12 cellular contexts compared by ENCODE assay signal in the genomic region with DNA sequence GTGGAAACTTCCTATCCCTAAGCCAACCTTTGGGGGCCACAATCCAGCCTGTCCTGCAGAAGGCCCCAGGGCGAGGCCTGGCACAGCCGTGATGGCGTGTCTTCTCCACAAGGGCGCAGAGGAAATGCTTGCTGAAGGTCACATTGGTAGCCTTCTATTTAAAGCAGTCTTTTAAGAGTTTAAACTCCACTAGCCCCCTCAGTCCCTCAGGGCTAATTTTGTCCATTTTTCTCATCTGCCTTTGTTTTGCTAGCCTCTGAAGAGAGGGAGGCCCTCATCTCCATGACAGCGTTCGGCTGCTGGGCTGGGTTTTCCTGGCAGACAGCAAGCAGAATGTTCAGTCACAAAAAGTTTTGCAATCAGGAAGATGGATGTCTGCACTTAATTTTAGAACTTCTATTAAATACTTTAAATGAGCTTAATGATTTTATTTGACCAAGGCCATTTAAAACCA. TPM values are rescaled to one million over a fixed set of nuclear protein-coding genes. Genes with fewer than 3 reads are reported as not detected.
DNase-seq lines count a peak whose midpoint lies in the region; ATAC-seq and TF ChIP-seq lines count a peak whose summit lies in the region.
"Had no signal": no experiment of that assay in that cellular context is flagged by ENCODE, and none has a peak within 500 bp of the region (broad histone marks: within the 10 kb centered on the region; RNA-seq: fewer than 3 reads in every experiment).

No MANE protein-coding gene starts in this region.

- peaks cover 6% of the 10 kb centered on the region for H3K4me1 ChIP-seq in body of pancreas
- peaks cover 71% of the 10 kb centered on the region for H3K4me1 ChIP-seq in psoas muscle

- TF ChIP-seq POLR2A in body of pancreas (IDR thresholded peaks at IDR 0.05) = no peak

- DNase-seq in BJ (ENCODE audit: low read depth) = peak; percentile 96
- DNase-seq in body of pancreas = peak in 3 of 4 donors; percentile 14 to 32 (median 25)
- peak; percentile 26 for DNase-seq in hepatic stellate cell (ENCODE audit: low spot score)
- peak; percentile 62 to 85 for DNase-seq in psoas muscle
- DNase-seq in SHP77 treated with DMSO at 0.1 percent for 48 hours (lab: John Stamatoyannopoulos, UW) = no peak
- no peak for DNase-seq in effector CD4-positive, alpha-beta T cell
- no peak for DNase-seq in NOMO-1 treated with DMSO at 0.1 percent for 48 hours (lab: John Stamatoyannopoulos, UW; ENCODE audit: unreplicated experiment)
- DNase-seq: CD8-positive, alpha-beta memory T cell; naive B cell; NCI-H2081 treated with DMSO at 0.1 percent for 48 hours; stimulated activated naive CD8-positive, alpha-beta T cell treated with anti-CD3 and anti-CD28 coated beads, Interleukin-15, amount 100 ng/mL, for 72 hours had no signal

- H3K4me3 ChIP-seq in BJ (ENCODE audit: low read depth, low read length) (no peak overlapping the region), body of pancreas (no peak overlapping the region), psoas muscle (peak overlapping the region; percentile 13)

- H3K36me3 ChIP-seq in BJ (ENCODE audit: control insufficient read depth, insufficient read depth, low read length) (no peaks in the 10 kb centered on the region), body of pancreas (replicated peaks in 1 of 2; ENCODE audit: insufficient read depth in 1 of 2, low read depth in 2 of 2) (no peaks in the 10 kb centered on the region), psoas muscle (ENCODE audit: insufficient read depth in 1 of 2, low read depth in 1 of 2) (no peaks in the 10 kb centered on the region)

- H3K9me3 ChIP-seq in body of pancreas (no peaks in the 10 kb centered on the region), psoas muscle (no peaks in the 10 kb centered on the region)

- POLR2A ChIA-PET in BJ (lab: Charles Lee) = interaction anchor here (0.9 to 1.1 kb wide), 2 partner anchors 31 to 422 kb away, joined by 3 read pairs; no protein-coding TSS in a partner anchor

- ATAC-seq in body of pancreas (peak; percentile 59), psoas muscle (peak; percentile 26 to 76 (median 67)), HG03469 (IDR thresholded peaks at IDR 0.05; ENCODE audit: unreplicated experiment) (no peak)
- ATAC-seq: stimulated activated naive CD8-positive, alpha-beta T cell treated with anti-CD3 and anti-CD28 coated beads, Interleukin-15, amount 100 ng/mL, for 72 hours had no signal

- intact Hi-C loops in body of pancreas (cut with DNase I) = no loop called here
- intact Hi-C loops in psoas muscle (cut with DNase I) = loop anchor here (5.0 kb wide), 2 partner anchors 38 to 43 kb away; no protein-coding TSS in a partner anchor

- peak; percentile 58 for TF ChIP-seq CTCF in BJ (IDR thresholded peaks at IDR 0.05; ENCODE audit: insufficient read depth, low read depth, low read length)
- TF ChIP-seq CTCF in body of pancreas (IDR thresholded peaks at IDR 0.05) = no peak
- TF ChIP-seq CTCF in psoas muscle (IDR thresholded peaks at IDR 0.05) = peak; percentile 37

- no peaks in the 10 kb centered on the region for H3K27me3 ChIP-seq in BJ (ENCODE audit: control insufficient read depth, insufficient read depth, low read length)
- H3K27me3 ChIP-seq in body of pancreas = no peaks in the 10 kb centered on the region
- H3K27me3 ChIP-seq in psoas muscle (ENCODE audit: insufficient read depth in 3 of 3, low read length in 2 of 3) = no peaks in the 10 kb centered on the region

- H3K27ac ChIP-seq in body of pancreas = peak overlapping the region in 3 of 4 donors; percentile 10 to 39 (median 30)
- H3K27ac ChIP-seq in psoas muscle = peak overlapping the region; percentile 77

- 72 to 73% methylated on average over 6 of the region's 6 CpGs for WGBS in body of pancreas, 2 donors
- 23 to 37% (median 33%) methylated on average over 6 of the region's 6 CpGs for WGBS in psoas muscle, 3 donors

- CTCF ChIA-PET in BJ (lab: Yijun Ruan, JAX) = interaction anchor here (0.8 to 3.9 kb wide), 7 partner anchors 8 to 432 kb away, joined by 3 to 23 read pairs (median 3); no protein-coding TSS in a partner anchor

RNA-seq across cellular contexts. Expression of a gene that starts 40.8 kb away (rescaled TPM):
- 7.8 and 10.1 TPM in 2 replicates for polyA plus RNA-seq in BJ (2011; rRNA removed)
- 13.2 and 19.9 TPM in 2 replicates for polyA minus RNA-seq in BJ (2011; rRNA and poly(A)+ RNA removed)
- 1 to 10 TPM; 1.8 to 3.0 TPM for total RNA-seq in body of pancreas
- 1 to 10 TPM; 1.3 to 5.4 (median 1.9) TPM for total RNA-seq in psoas muscle
- 1 to 10 TPM; 1.1 to 2.0 (median 1.9) TPM for polyA plus RNA-seq in psoas muscle
- total RNA-seq: CD8-positive, alpha-beta memory T cell had no signal
- polyA plus RNA-seq: CD8-positive, alpha-beta memory T cell had no signal

Comparison
In these comparisons a context has a peak if more than half of its experiments do, and no peak if none do; other contexts are left out.
1. DNase-seq: peak in BJ (single experiment), body of pancreas (3 of 4), hepatic stellate cell (single experiment) and psoas muscle (2 of 2); none in SHP77 treated with DMSO at 0.1 percent for 48 hours (single experiment), effector CD4-positive, alpha-beta T cell (single experiment) and NOMO-1 treated with DMSO at 0.1 percent for 48 hours (single experiment).
2. CTCF ChIP-seq: peak in BJ (single experiment) and psoas muscle (single experiment); none in body of pancreas (0 of 7).